1 cellular context compared by ENCODE assay signal in genomic region chr3:195823286-195823685, GRCh38.
TF ChIP-seq lines count a peak whose summit lies in the region.

No MANE protein-coding gene starts in this region.

TF ChIP-seq in HepG2, 621 proteins besides CTCF, POLR2A, EP300 and RAD21:
- TF ChIP-seq ZNF615 (CRISPR knock-in tag; IDR thresholded peaks at IDR 0.05; ENCODE audit: borderline replicate concordance) (no peak), ZGPAT (CRISPR knock-in tag; IDR thresholded peaks at IDR 0.05) (no peak), MEF2D (CRISPR knock-in tag; IDR thresholded peaks at IDR 0.05) (no peak), POGK (CRISPR knock-in tag; conservative IDR thresholded peaks at IDR 0.05) (no peak), PRDM10 (CRISPR knock-in tag; IDR thresholded peaks at IDR 0.05; ENCODE audit: low read depth) (no peak), TEAD2 (CRISPR knock-in tag; IDR thresholded peaks at IDR 0.05) (no peak), AHDC1 (CRISPR knock-in tag; IDR thresholded peaks at IDR 0.05; ENCODE audit: borderline replicate concordance) (no peak), NR2C2 (CRISPR knock-in tag; IDR thresholded peaks at IDR 0.05; ENCODE audit: borderline replicate concordance) (no peak), PRDM4 (CRISPR knock-in tag; IDR thresholded peaks at IDR 0.05; ENCODE audit: borderline replicate concordance) (no peak), TCF12 (IDR thresholded peaks at IDR 0.05) (no peak), TCF12 (CRISPR knock-in tag; IDR thresholded peaks at IDR 0.05) (no peak), ZNF800 (CRISPR knock-in tag; IDR thresholded peaks at IDR 0.05) (no peak), YEATS4 (CRISPR knock-in tag; IDR thresholded peaks at IDR 0.05; ENCODE audit: borderline replicate concordance) (no peak), USF2 (IDR thresholded peaks at IDR 0.05; ENCODE audit: low read depth, low read length) (peak; percentile 54), USF2 (CRISPR knock-in tag; IDR thresholded peaks at IDR 0.05; ENCODE audit: borderline replicate concordance) (no peak), SALL1 (CRISPR knock-in tag; IDR thresholded peaks at IDR 0.05) (no peak), ARNT2 (CRISPR knock-in tag; IDR thresholded peaks at IDR 0.05; ENCODE audit: low read depth) (no peak), RAD51 (IDR thresholded peaks at IDR 0.05; ENCODE audit: borderline replicate concordance) (peak; percentile 62)
